ENCODE assay signal across 9 cellular contexts in the genomic region with DNA sequence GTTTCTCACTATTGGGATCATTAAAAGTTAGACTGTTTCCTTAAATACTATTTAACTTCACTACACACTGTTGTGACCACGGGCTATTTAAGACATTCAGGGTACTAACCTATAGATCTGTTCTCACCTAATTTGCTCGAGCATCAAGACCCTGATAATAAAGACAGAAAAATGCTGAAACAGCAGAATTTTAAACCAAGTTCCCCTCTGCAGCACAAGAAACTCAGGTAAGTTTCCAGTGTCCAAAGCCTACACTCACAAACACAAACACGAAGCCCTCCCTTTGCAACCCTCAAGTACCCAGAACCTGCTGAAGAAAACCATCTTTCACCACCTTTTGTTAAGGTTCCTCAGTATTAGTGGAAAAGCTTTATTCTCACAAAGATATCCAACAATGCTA. TPM values are rescaled to one million over a fixed set of nuclear protein-coding genes. Genes with fewer than 3 reads are reported as not detected.
A peak's percentile ranks its signal among the peaks of the same experiment; 100 is the strongest.
DNase-seq lines count a peak whose midpoint lies in the region; ATAC-seq and TF ChIP-seq lines count a peak whose summit lies in the region.
"Had no signal": no experiment of that assay in that cellular context is flagged by ENCODE, and none has a peak within 500 bp of the region (broad histone marks: within the 10 kb centered on the region; RNA-seq: fewer than 3 reads in every experiment).

No MANE protein-coding gene starts in this region.

- intact Hi-C loops in Panc1 (cut with micrococcal nuclease; ENCODE audit: unreplicated experiment) (no loop called here), gastrocnemius medialis (cut with DNase I; ENCODE audit: low total_unique reads) (loop anchor here (5.0 to 10.0 kb wide), 3 partner anchors 173 to 500 kb away; a partner anchor contains a TSS)

- H3K4me3 ChIP-seq in GM12875 (ENCODE audit: low read depth, low read length): peak overlapping the region; percentile 78
- H3K4me3 ChIP-seq in Panc1 (ENCODE audit: low read depth in 2 of 2, low read length in 2 of 2): peak overlapping the region; percentile 95 to 97
- H3K4me3 ChIP-seq in epithelial cell of proximal tubule (ENCODE audit: low read depth, low read length): peak overlapping the region; percentile 93
- peak overlapping the region in 1 of 4 donors; percentile 92 for H3K4me3 ChIP-seq in gastrocnemius medialis

- ATAC-seq in Panc1 (no peak), gastrocnemius medialis (no peak)
- no peak for ATAC-seq in activated CD4-positive, CD25-positive, alpha-beta regulatory T cell treated with anti-CD3 and anti-CD28 coated beads, Interleukin-2, amount 50 U/mL, for 24 hours

- H3K36me3 ChIP-seq in Panc1 (ENCODE audit: control insufficient read depth, insufficient read depth, low read length): peaks cover 10% of the 10 kb centered on the region
- H3K36me3 ChIP-seq in gastrocnemius medialis: no peaks in the 10 kb centered on the region

- no peak for DNase-seq in Panc1 (ENCODE audit: low read depth, low spot score)
- DNase-seq in epithelial cell of proximal tubule (ENCODE audit: low read depth): no peak
- no peak for DNase-seq in gastrocnemius medialis
- DNase-seq in activated CD4-positive, CD25-positive, alpha-beta regulatory T cell treated with anti-CD3 and anti-CD28 coated beads, Interleukin-2, amount 50 U/mL, for 72 hours: no peak
- DNase-seq in UCSD-AML1 (lab: John Stamatoyannopoulos, UW; ENCODE audit: unreplicated experiment): no peak
- DNase-seq: islet precursor cell, NCI-H1105 had no signal

- H3K27ac ChIP-seq in Panc1 (ENCODE audit: low read length) (peak overlapping the region; percentile 83), gastrocnemius medialis (peak overlapping the region; percentile 93 to 99 (median 96))

- no peaks in the 10 kb centered on the region for H3K9me3 ChIP-seq in Panc1 (ENCODE audit: control insufficient read depth, insufficient read depth, low read depth, low read length)
- H3K9me3 ChIP-seq in gastrocnemius medialis: no peaks in the 10 kb centered on the region

- H3K4me1 ChIP-seq in Panc1 (ENCODE audit: control insufficient read depth, insufficient read depth, low read length) (peaks cover 52% of the 10 kb centered on the region), gastrocnemius medialis (peaks cover 66 to 77% of the 10 kb centered on the region in 2 donors)

- CTCF ChIA-PET in Panc1 (lab: Charles Lee): no interaction called here

- H3K27me3 ChIP-seq in Panc1 (ENCODE audit: control insufficient read depth, insufficient read depth, low read length): no peaks in the 10 kb centered on the region
- H3K27me3 ChIP-seq in gastrocnemius medialis: no peaks in the 10 kb centered on the region

- no TSS peak for BruUV-seq in Panc1 (replicated peaks; lab: Mats Ljungman, UMichigan)

- TF ChIP-seq CTCF in GM12875 (IDR thresholded peaks at IDR 0.05; ENCODE audit: borderline replicate concordance, insufficient read depth, low read depth, low read length) (no peak), Panc1 (IDR thresholded peaks at IDR 0.05) (no peak), epithelial cell of proximal tubule (conservative IDR thresholded peaks at IDR 0.05; ENCODE audit: low read depth, low read length) (no peak), gastrocnemius medialis (IDR thresholded peaks at IDR 0.05 in 4 of 5, conservative IDR thresholded peaks at IDR 0.05 in 1 of 5) (no peak)

- TF ChIP-seq POLR2A in gastrocnemius medialis (IDR thresholded peaks at IDR 0.05): no peak

- in situ Hi-C loops in Panc1 (cut with HindIII; ENCODE audit: low pct_unique_long_range_greater_than_20kb, low sequenced_read_pairs) (no loop called here), gastrocnemius medialis (cut with MboI; ENCODE audit: low sequenced_read_pairs in 4 of 4) (loop anchor here in 2 of 4 donors (25.0 kb wide), 2 partner anchors 173 to 548 kb away; a partner anchor contains a TSS)

- POLR2A ChIA-PET in Panc1 (lab: Charles Lee): no interaction called here

RNA-seq across cellular contexts. Expression of a gene that starts 4.0 kb away (rescaled TPM):
- total RNA-seq in Panc1 (2021; ENCODE audit: unreplicated experiment): 90.8 TPM
- 54.6 TPM for polyA plus RNA-seq in Panc1 (2012; ENCODE audit: insufficient read length)
- 182 and 185 TPM in 2 replicates for total RNA-seq in epithelial cell of proximal tubule
- 10 to 100 TPM; 49.8 to 88.8 (median 60.9) TPM for total RNA-seq in gastrocnemius medialis

RNA-seq across cellular contexts. Expression of a gene that starts 4.2 kb away (rescaled TPM):
- total RNA-seq in Panc1 (2021; ENCODE audit: unreplicated experiment) (27.0 TPM), epithelial cell of proximal tubule (15.2 and 23.7 TPM in 2 replicates), gastrocnemius medialis (1 to 10 TPM; 5.2 to 9.1 (median 7.2) TPM)
- polyA plus RNA-seq in Panc1 (2012; ENCODE audit: insufficient read length): 19.1 TPM
